In the genomic region with DNA sequence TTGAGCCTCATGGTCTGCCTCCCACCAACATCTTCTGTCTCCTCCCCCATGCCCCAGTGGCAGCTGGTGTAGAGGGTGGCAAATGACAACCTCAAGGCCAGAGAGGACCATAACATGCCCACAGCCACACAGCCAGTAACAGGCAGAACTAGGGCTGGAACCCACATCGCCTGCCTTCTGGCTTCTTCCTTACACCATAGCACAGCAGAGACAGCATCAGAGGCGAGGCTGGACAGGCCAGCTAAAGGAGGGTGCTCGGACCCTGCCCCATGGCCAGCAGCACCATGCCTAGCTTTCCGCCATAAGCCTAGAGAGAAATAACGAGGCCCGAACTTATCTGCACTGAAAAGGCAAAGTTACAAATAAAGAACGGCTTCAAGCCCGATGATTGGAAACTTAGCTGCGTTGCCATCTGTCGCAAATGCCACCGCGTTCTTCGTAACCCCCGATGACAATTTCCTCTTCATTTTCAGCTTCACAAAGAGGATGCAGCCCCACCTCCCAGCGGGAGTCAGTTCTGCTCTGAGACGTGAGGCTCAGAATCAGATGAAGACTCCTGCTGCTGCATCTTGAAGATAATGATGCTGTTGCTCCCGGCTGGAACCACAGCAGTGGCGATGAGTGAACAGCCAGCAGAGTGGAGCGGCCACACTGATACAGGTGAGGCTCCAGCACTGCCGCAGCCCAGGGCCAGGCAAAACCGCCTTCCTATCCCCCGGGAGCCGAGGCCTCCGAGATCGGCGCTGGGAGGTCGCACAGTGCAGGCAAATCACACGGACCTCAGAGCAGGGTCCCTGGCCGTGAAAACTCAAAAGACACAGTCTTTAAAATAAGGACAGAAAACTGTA, we compare ENCODE assay signal across 15 cellular contexts.
"Had no signal": no experiment of that assay in that cellular context is flagged by ENCODE, and none has a peak within 500 bp of the region (broad histone marks: within the 10 kb centered on the region; RNA-seq: fewer than 3 reads in every experiment).

No MANE protein-coding gene starts in this region.

- H3K36me3 Mint-ChIP-seq: stimulated activated effector memory CD8-positive, alpha-beta T cell treated with anti-CD3 and anti-CD28 coated beads, Interleukin-12 subunit alpha, Interleukin-12 subunit beta, amount 100 ng/mL, for 72 hours had no signal

- H3K27ac ChIP-seq: gastroesophageal sphincter, lower lobe of right lung, neutrophil, right atrium auricular region, transverse colon had no signal

- H3K36me3 ChIP-seq: gastroesophageal sphincter, lower lobe of right lung, neutrophil, right atrium auricular region, transverse colon had no signal

- DNase-seq: activated CD4-positive, alpha-beta T cell treated with anti-CD3 and anti-CD28 coated beads, Interleukin-2, amount 10 ng/mL, durations not matched to agents 24 days and 14 days; activated naive CD4-positive, alpha-beta T cell; activated T-cell treated with anti-CD3 and anti-CD28 coated beads, Interleukin-2, amount 50 U/mL, for 48 hours; cortex of kidney; effector CD8-positive, alpha-beta T cell; midbrain; transverse colon had no signal

- H3K4me3 Mint-ChIP-seq: activated CD4-positive, alpha-beta T cell treated with anti-CD3 and anti-CD28 coated beads, Interleukin-2, amount 10 ng/mL, durations not matched to agents 24 days and 14 days; central memory CD8-positive, alpha-beta T cell; stimulated activated effector memory CD8-positive, alpha-beta T cell treated with anti-CD3 and anti-CD28 coated beads, Interleukin-12 subunit alpha, Interleukin-12 subunit beta, amount 100 ng/mL, for 72 hours; WTC11 had no signal

- H3K4me1 ChIP-seq: lower lobe of right lung, transverse colon had no signal

- H3K9me3 ChIP-seq: lower lobe of right lung, neutrophil, transverse colon had no signal

- ATAC-seq: gastroesophageal sphincter; lower lobe of right lung; SK-N-SH treated with all-trans-retinoic acid at 6 μM for 48 hours; stimulated activated effector memory CD8-positive, alpha-beta T cell treated with anti-CD3 and anti-CD28 coated beads, Interleukin-12 subunit alpha, Interleukin-12 subunit beta, amount 100 ng/mL, for 72 hours; WTC11 had no signal

- H3K27me3 ChIP-seq: gastroesophageal sphincter, neutrophil, right atrium auricular region, transverse colon had no signal

- H3K4me1 Mint-ChIP-seq: activated CD4-positive, alpha-beta T cell treated with anti-CD3 and anti-CD28 coated beads, Interleukin-2, amount 10 ng/mL, durations not matched to agents 24 days and 14 days; WTC11 had no signal

- H3K4me3 ChIP-seq: gastroesophageal sphincter, lower lobe of right lung, right atrium auricular region, transverse colon had no signal

- H3K9me3 Mint-ChIP-seq: activated CD4-positive, alpha-beta T cell treated with anti-CD3 and anti-CD28 coated beads, Interleukin-2, amount 10 ng/mL, durations not matched to agents 24 days and 14 days; central memory CD8-positive, alpha-beta T cell; stimulated activated effector memory CD8-positive, alpha-beta T cell treated with anti-CD3 and anti-CD28 coated beads, Interleukin-12 subunit alpha, Interleukin-12 subunit beta, amount 100 ng/mL, for 72 hours had no signal

- H3K27ac Mint-ChIP-seq: activated CD4-positive, alpha-beta T cell treated with anti-CD3 and anti-CD28 coated beads, Interleukin-2, amount 10 ng/mL, durations not matched to agents 24 days and 14 days; stimulated activated effector memory CD8-positive, alpha-beta T cell treated with anti-CD3 and anti-CD28 coated beads, Interleukin-12 subunit alpha, Interleukin-12 subunit beta, amount 100 ng/mL, for 72 hours; WTC11 had no signal
